In genomic region chr20:3767434-3768341, GRCh38 we compare ENCODE assay signal across 8 cellular contexts. TPM values are rescaled to one million over a fixed set of nuclear protein-coding genes. Genes with fewer than 3 reads are reported as not detected.
A peak's percentile ranks its signal among the peaks of the same experiment; 100 is the strongest.
DNase-seq lines count a peak whose midpoint lies in the region; ATAC-seq, FAIRE-seq and TF ChIP-seq lines count a peak whose summit lies in the region.

TSS of gene ADISSP (minus strand) at chr20:3767753. CDS start at chr20:3760100, 7,653 bp downstream.

- no peaks in the 10 kb centered on the region; the same call in 1 of the 2 replicates for H3K36me3 ChIP-seq in ES-I3 (ENCODE audit: insufficient read depth, low read length)
- no peaks in the 10 kb centered on the region for H3K36me3 ChIP-seq in Loucy (ENCODE audit: insufficient read depth, low read length)

- TF ChIP-seq POLR2A in H54 (IDR thresholded peaks at IDR 0.05; ENCODE audit: low read depth, low read length): peak; percentile 82
- TF ChIP-seq POLR2A in Raji (IDR thresholded peaks at IDR 0.05; ENCODE audit: insufficient read depth, low read depth, low read length): peak; percentile 84

- H3F3A ChIP-seq in Loucy (ENCODE audit: low read depth): no peaks in the 10 kb centered on the region

- POLR2A ChIA-PET in naive thymus-derived CD8-positive, alpha-beta T cell (lab: Charles Lee): interaction anchor here (0.6 to 2.7 kb wide), 22 partner anchors 9 to 1359 kb away, joined by 3 to 52 read pairs (median 4); partner anchors contain the start of genes AP5S1, CDC25B, CDS2 and CENPB

- H3K4me3 ChIP-seq in Loucy (ENCODE audit: low read length, poor library complexity, severe bottlenecking): peak within 1 kb of the TSS; percentile 81
- peak within 1 kb of the TSS; percentile 67 for H3K4me3 ChIP-seq in fibroblast of mammary gland (ENCODE audit: control insufficient read depth, low read depth, low read length)

- H4K20me1 ChIP-seq in Loucy (ENCODE audit: insufficient read depth, low read length, poor library complexity, severe bottlenecking): no peaks in the 10 kb centered on the region

- no peaks in the 10 kb centered on the region for H3K9me2 ChIP-seq in Loucy (replicated peaks; ENCODE audit: low read depth, low read length)

- peak; percentile 36 for FAIRE-seq in H54 (lab: Jason Lieb, UNC)

- H3K79me2 ChIP-seq in Loucy (ENCODE audit: insufficient read depth, low read length): peaks cover 14% of the 10 kb centered on the region; the same call in 1 of the 2 replicates

- no peak; the same call in 1 of the 2 replicates for TF ChIP-seq CTCF in Loucy (conservative IDR thresholded peaks at IDR 0.05; ENCODE audit: low read length)
- TF ChIP-seq CTCF in fibroblast of mammary gland (conservative IDR thresholded peaks at IDR 0.05; ENCODE audit: control insufficient read depth, insufficient read depth, low read depth, low read length): no peak

- peak within 1 kb of the TSS; percentile 96 for H2AFZ ChIP-seq in Loucy (ENCODE audit: low read length)

- H3K4me2 ChIP-seq in Loucy (ENCODE audit: low read depth, low read length, poor library complexity, severe bottlenecking): peak within 1 kb of the TSS; percentile 99

- H3K27me3 Mint-ChIP-seq in naive thymus-derived CD8-positive, alpha-beta T cell: peaks cover 0 to 3% (median 0%) of the 10 kb centered on the region in 5 donors

- no peaks in the 10 kb centered on the region for H3K36me3 Mint-ChIP-seq in naive thymus-derived CD8-positive, alpha-beta T cell

- H3K27ac Mint-ChIP-seq in naive thymus-derived CD8-positive, alpha-beta T cell: peak within 1 kb of the TSS; percentile 93 to 99 (median 98)

- no peaks in the 10 kb centered on the region for H3K9me3 Mint-ChIP-seq in naive thymus-derived CD8-positive, alpha-beta T cell

- H3K9ac ChIP-seq in ES-I3 (ENCODE audit: low read depth, low read length) (peak within 1 kb of the TSS; percentile 74), Loucy (ENCODE audit: low read depth, low read length, poor library complexity, severe bottlenecking) (peak within 1 kb of the TSS; percentile 87)

- H3K4me1 Mint-ChIP-seq in naive thymus-derived CD8-positive, alpha-beta T cell: peaks cover 13 to 45% (median 37%) of the 10 kb centered on the region in 4 donors

- peak; percentile 82 to 86 for ATAC-seq in naive thymus-derived CD8-positive, alpha-beta T cell

- DNase-seq in H54 (ENCODE audit: insufficient read length, low spot score) (peak; percentile 99), fibroblast of mammary gland (ENCODE audit: low read depth) (peak; percentile 96)
- peak; percentile 94 for DNase-seq in activated T-helper 9 cell treated with anti-CD3 and anti-CD28 coated beads, Interleukin-2, amount 50 U/mL, for 16 hours (ENCODE audit: low read depth)
- DNase-seq in naive thymus-derived CD8-positive, alpha-beta T cell: peak; percentile 91 to 98 (median 95)
- peak; percentile 90 to 96 (median 92) for DNase-seq in stimulated activated naive CD4-positive, alpha-beta T cell (lab: John Stamatoyannopoulos, UW)

- H3K4me1 ChIP-seq in ES-I3 (ENCODE audit: insufficient read depth, low read length) (no peaks in the 10 kb centered on the region; the same call in 1 of the 2 replicates), Loucy (ENCODE audit: insufficient read depth, low read length, poor library complexity, severe bottlenecking) (peaks cover 40% of the 10 kb centered on the region)

- H3K27me3 ChIP-seq in Loucy (ENCODE audit: insufficient read depth, low read length, poor library complexity, severe bottlenecking): no peaks in the 10 kb centered on the region

- H3K9me3 ChIP-seq in ES-I3 (ENCODE audit: control insufficient read depth, insufficient read depth, low read length) (no peaks in the 10 kb centered on the region), Loucy (ENCODE audit: insufficient read depth, low read depth, low read length) (no peaks in the 10 kb centered on the region)

- H3K4me3 Mint-ChIP-seq in naive thymus-derived CD8-positive, alpha-beta T cell: peak within 1 kb of the TSS; percentile 85 to 93 (median 90)

RNA-seq across cellular contexts. Expression of gene ADISSP, which starts in this region (rescaled TPM):
- total RNA-seq in naive thymus-derived CD8-positive, alpha-beta T cell: 10 to 100 TPM; 19.5 to 19.6 TPM
- polyA plus RNA-seq in naive thymus-derived CD8-positive, alpha-beta T cell: 10 to 100 TPM; 17.6 to 32.4 (median 22.2) TPM

Comparison
In these comparisons a context has a peak if more than half of its experiments do, and no peak if none do; other contexts are left out.
1. Peak in every context shown above with its lines: DNase-seq, ATAC-seq and H3K4me3 ChIP-seq.